Comparison of ENCODE assay signal across 27 cellular contexts in the genomic region with DNA sequence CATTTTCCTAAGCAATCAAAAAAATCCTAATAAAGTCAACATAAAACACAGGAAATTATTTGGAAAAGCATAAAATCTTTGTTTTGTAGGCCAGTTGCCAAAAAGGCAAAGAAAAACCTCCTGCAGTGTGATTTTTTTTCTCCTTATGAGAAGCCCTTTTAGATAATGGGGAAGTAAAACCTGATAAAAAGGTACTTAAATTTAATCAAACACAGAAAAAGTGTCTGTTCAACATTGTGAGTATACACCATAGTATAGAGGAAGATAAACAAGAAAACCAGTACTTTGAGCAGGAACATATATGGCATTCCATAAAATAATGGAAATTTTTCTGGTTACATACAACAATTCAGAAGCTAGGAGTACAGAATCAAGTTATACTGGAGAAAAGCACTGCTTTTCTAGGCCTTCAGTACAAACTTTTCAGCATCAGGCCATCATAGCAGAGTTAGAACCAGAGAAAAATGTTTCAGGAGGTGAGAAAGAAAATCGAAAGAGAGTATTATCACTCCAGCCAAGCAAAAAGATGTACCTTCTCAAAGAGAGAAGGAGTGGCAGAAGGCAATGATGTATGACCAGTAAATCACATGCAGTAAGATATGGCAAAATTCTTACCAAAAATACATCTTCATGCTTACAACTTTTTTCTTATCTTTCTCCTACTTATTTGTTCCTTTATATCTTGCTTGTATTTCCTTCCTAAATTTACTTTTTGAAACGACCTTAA.
"Had no signal": no experiment of that assay in that cellular context is flagged by ENCODE, and none has a peak within 500 bp of the region (broad histone marks: within the 10 kb centered on the region; RNA-seq: fewer than 3 reads in every experiment).

No MANE protein-coding gene starts in this region.

- DNase-seq: activated CD4-positive, alpha-beta memory T cell treated with anti-CD3 and anti-CD28 coated beads for 36 hours; activated CD4-positive, alpha-beta T cell treated with anti-CD3 and anti-CD28 coated beads for 48 hours; activated CD4-positive, CD25-positive, alpha-beta regulatory T cell; activated effector memory CD4-positive, alpha-beta T cell treated with Interleukin-2 at 50 U/mL for 16 hours; activated naive CD4-positive, alpha-beta T cell treated with anti-CD3 and anti-CD28 coated beads for 36 hours; activated naive CD8-positive, alpha-beta T cell treated with anti-CD3 and anti-CD28 coated beads, Interleukin-2, amount 10 ng/mL, durations not matched to agents 7 days and 5 days; activated T-cell treated with anti-CD3 and anti-CD28 coated beads, Interleukin-2, amount 50 U/mL, for 48 hours; amniotic stem cell; colonic mucosa; dorsolateral prefrontal cortex; effector memory CD8-positive, alpha-beta T cell; head of caudate nucleus; islet precursor cell; left cardiac atrium; nephron progenitor cell; nucleus accumbens; right lobe of liver; stimulated activated CD4-positive, alpha-beta T cell treated with anti-CD3 and anti-CD28 coated beads, Interleukin-15, amount 100 ng/mL, for 24 hours; stimulated activated naive CD4-positive, alpha-beta T cell had no signal

- H3K9me3 ChIP-seq: breast epithelium, colonic mucosa, esophagus muscularis mucosa, gastroesophageal sphincter, right lobe of liver, thoracic aorta, vagina had no signal

- H3K4me3 ChIP-seq: breast epithelium, colonic mucosa, dorsolateral prefrontal cortex, esophagus muscularis mucosa, gastroesophageal sphincter, right lobe of liver, skin epidermis, thoracic aorta, vagina had no signal

- H3K27ac Mint-ChIP-seq: activated CD4-positive, alpha-beta memory T cell treated with anti-CD3 and anti-CD28 coated beads for 36 hours; activated naive CD4-positive, alpha-beta T cell treated with anti-CD3 and anti-CD28 coated beads for 36 hours; activated naive CD8-positive, alpha-beta T cell treated with anti-CD3 and anti-CD28 coated beads, Interleukin-2, amount 10 ng/mL, durations not matched to agents 7 days and 5 days; effector memory CD8-positive, alpha-beta T cell; nephron progenitor cell; type B pancreatic cell had no signal

- H3K9me3 Mint-ChIP-seq: activated naive CD4-positive, alpha-beta T cell treated with anti-CD3 and anti-CD28 coated beads for 36 hours; nephron progenitor cell had no signal

- H3K4me1 Mint-ChIP-seq: activated naive CD8-positive, alpha-beta T cell treated with anti-CD3 and anti-CD28 coated beads, Interleukin-2, amount 10 ng/mL, durations not matched to agents 7 days and 5 days; central memory CD8-positive, alpha-beta T cell; nephron progenitor cell had no signal

- H3K4me3 Mint-ChIP-seq: activated CD4-positive, alpha-beta memory T cell treated with anti-CD3 and anti-CD28 coated beads for 36 hours; activated naive CD4-positive, alpha-beta T cell treated with anti-CD3 and anti-CD28 coated beads for 36 hours; activated naive CD8-positive, alpha-beta T cell treated with anti-CD3 and anti-CD28 coated beads, Interleukin-2, amount 10 ng/mL, durations not matched to agents 7 days and 5 days; central memory CD8-positive, alpha-beta T cell; effector memory CD8-positive, alpha-beta T cell; nephron progenitor cell; type B pancreatic cell had no signal

- H3K36me3 ChIP-seq: breast epithelium, colonic mucosa, esophagus muscularis mucosa, gastroesophageal sphincter, right lobe of liver, thoracic aorta, vagina had no signal

- ATAC-seq: effector memory CD8-positive, alpha-beta T cell; gastroesophageal sphincter; left cardiac atrium; right lobe of liver had no signal

- H3K36me3 Mint-ChIP-seq: activated CD4-positive, alpha-beta memory T cell treated with anti-CD3 and anti-CD28 coated beads for 36 hours; activated naive CD8-positive, alpha-beta T cell treated with anti-CD3 and anti-CD28 coated beads, Interleukin-2, amount 10 ng/mL, durations not matched to agents 7 days and 5 days; type B pancreatic cell had no signal

- H3K27ac ChIP-seq: breast epithelium, colonic mucosa, dorsolateral prefrontal cortex, esophagus muscularis mucosa, gastroesophageal sphincter, right lobe of liver, skin epidermis, thoracic aorta, vagina had no signal

- H3K27me3 Mint-ChIP-seq: activated naive CD8-positive, alpha-beta T cell treated with anti-CD3 and anti-CD28 coated beads, Interleukin-2, amount 10 ng/mL, durations not matched to agents 7 days and 5 days; central memory CD8-positive, alpha-beta T cell; effector memory CD8-positive, alpha-beta T cell; type B pancreatic cell had no signal
